Comparison of ENCODE assay signal across 22 cellular contexts in genomic region chr13:30165071-30165470, GRCh38.
"Had no signal": no experiment of that assay in that cellular context is flagged by ENCODE, and none has a peak within 500 bp of the region (broad histone marks: within the 10 kb centered on the region; RNA-seq: fewer than 3 reads in every experiment).

No MANE protein-coding gene starts in this region.

- H3K9me3 ChIP-seq: SK-N-SH had no signal

- H3K27me3 Mint-ChIP-seq: IgD-negative memory B cell, T-cell had no signal

- H3K4me2 ChIP-seq: KMS-11, SK-N-SH had no signal

- H3K9me2 ChIP-seq: SK-N-SH had no signal

- H3K4me3 ChIP-seq: K562 had no signal

- DNase-seq: Kasumi-1, MM.1S, NCI-H1092 treated with DMSO at 0.1 percent for 48 hours, NCI-H1436 treated with DMSO at 0.1 percent for 48 hours, NCI-H1694, NCI-H187 treated with DMSO at 0.1 percent for 48 hours, NCI-H2029 treated with DMSO at 0.1 percent for 48 hours, NCI-H2171 treated with DMSO at 0.1 percent for 48 hours, NCI-H345, NCI-H446 treated with DMSO at 0.1 percent for 48 hours, NCI-H510A treated with DMSO at 0.1 percent for 48 hours, NCI-H526, SHP77, SK-N-SH, SW 1271, T-cell had no signal

- H3K36me3 Mint-ChIP-seq: T-cell had no signal

- H3K27ac ChIP-seq: HL-60, KMS-11, RWPE1 had no signal

- H3K4me3 Mint-ChIP-seq: IgD-negative memory B cell; T-cell; T-helper 1 cell treated with Interleukin-12 subunit alpha and Interleukin-12 subunit beta and Interleukin-4 antibody, amounts not matched to agents 30 μg/mL and 1 μg/mL, for 36 hours had no signal

- ATAC-seq: K562, T-cell had no signal

- H3K9me3 Mint-ChIP-seq: T-helper 1 cell treated with Interleukin-12 subunit alpha and Interleukin-12 subunit beta and Interleukin-4 antibody, amounts not matched to agents 30 μg/mL and 1 μg/mL, for 36 hours had no signal

- H3K27ac Mint-ChIP-seq: IgD-negative memory B cell; T-cell; T-helper 1 cell treated with Interleukin-12 subunit alpha and Interleukin-12 subunit beta and Interleukin-4 antibody, amounts not matched to agents 30 μg/mL and 1 μg/mL, for 36 hours had no signal
